21 cellular contexts compared by ENCODE assay signal in genomic region chr2:174454566-174454965, GRCh38.
"Had no signal": no experiment of that assay in that cellular context is flagged by ENCODE, and none has a peak within 500 bp of the region (broad histone marks: within the 10 kb centered on the region; RNA-seq: fewer than 3 reads in every experiment).

No MANE protein-coding gene starts in this region.

- H3K27me3 Mint-ChIP-seq: activated CD8-positive, alpha-beta T cell treated with anti-CD3 and anti-CD28 coated beads for 36 hours; activated naive CD8-positive, alpha-beta T cell treated with anti-CD3 and anti-CD28 coated beads for 36 hours; T-cell had no signal

- ATAC-seq: activated CD4-positive, CD25-positive, alpha-beta regulatory T cell treated with anti-CD3 and anti-CD28 coated beads, Interleukin-2, amount 50 U/mL, for 24 hours; activated CD8-positive, alpha-beta T cell treated with anti-CD3 and anti-CD28 coated beads for 36 hours; T-cell had no signal

- H3K36me3 ChIP-seq: MG63, WERI-Rb-1 had no signal

- H3K4me3 Mint-ChIP-seq: activated CD8-positive, alpha-beta T cell treated with anti-CD3 and anti-CD28 coated beads for 36 hours; activated naive CD8-positive, alpha-beta T cell treated with anti-CD3 and anti-CD28 coated beads for 36 hours; T-cell had no signal

- H3K27ac Mint-ChIP-seq: activated CD8-positive, alpha-beta T cell treated with anti-CD3 and anti-CD28 coated beads for 36 hours; activated naive CD8-positive, alpha-beta T cell treated with anti-CD3 and anti-CD28 coated beads for 36 hours had no signal

- DNase-seq: activated CD4-positive, alpha-beta T cell treated with anti-CD3 and anti-CD28 coated beads for 4 hours; activated CD8-positive, alpha-beta memory T cell treated with anti-CD3 and anti-CD28 coated beads, Interleukin-2, amount 50 U/mL, for 4 hours; activated CD8-positive, alpha-beta T cell treated with anti-CD3 and anti-CD28 coated beads for 36 hours; activated effector memory CD4-positive, alpha-beta T cell treated with anti-CD3 and anti-CD28 coated beads, Interleukin-2, amount 50 U/mL, for 16 hours; activated naive CD4-positive, alpha-beta T cell treated with Interleukin-2 at 50 U/mL for 16 hours; activated naive CD8-positive, alpha-beta T cell treated with anti-CD3 and anti-CD28 coated beads for 36 hours; anterior cingulate cortex; MG63; MV-4-11; NCI-H1092 treated with DMSO at 0.1 percent for 48 hours; NCI-H1417 treated with DMSO at 0.1 percent for 48 hours; NCI-H1694; NCI-H2029; NCI-H345; NCI-H510A; NCI-H526 treated with DMSO at 0.1 percent for 48 hours; NCI-H82; SIG-M5; T-cell; WERI-Rb-1 had no signal

- H3K9me3 Mint-ChIP-seq: activated CD8-positive, alpha-beta T cell treated with anti-CD3 and anti-CD28 coated beads for 36 hours; activated naive CD8-positive, alpha-beta T cell treated with anti-CD3 and anti-CD28 coated beads for 36 hours; T-cell had no signal

- H3K27ac ChIP-seq: WERI-Rb-1 had no signal

- H3K9me3 ChIP-seq: MG63 had no signal

- H3K4me3 ChIP-seq: MG63 had no signal

- H3K27me3 ChIP-seq: MG63 had no signal
